Comparison of ENCODE assay signal across 17 cellular contexts in the genomic region with DNA sequence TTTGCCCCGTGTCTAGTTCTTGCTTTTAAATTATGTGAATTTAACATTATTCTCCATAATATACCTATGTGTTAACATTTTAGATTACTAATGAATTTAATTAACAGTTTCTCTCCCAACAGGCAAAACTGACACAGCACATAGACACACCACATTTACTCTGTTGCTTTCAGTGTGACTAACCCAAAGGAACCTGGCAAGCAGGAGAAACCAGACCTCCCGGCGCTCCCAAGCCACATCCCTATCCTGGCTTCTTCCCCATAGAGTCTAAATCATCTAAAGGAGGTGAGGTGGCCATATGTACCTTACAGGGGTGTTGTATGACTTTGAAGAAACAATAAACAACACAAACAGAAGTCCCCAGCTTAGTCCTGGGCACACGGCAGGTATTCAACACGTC.
DNase-seq lines count a peak whose midpoint lies in the region; TF ChIP-seq lines count a peak whose summit lies in the region.
"Had no signal": no experiment of that assay in that cellular context is flagged by ENCODE, and none has a peak within 500 bp of the region (broad histone marks: within the 10 kb centered on the region; RNA-seq: fewer than 3 reads in every experiment).

No MANE protein-coding gene starts in this region.

- H3K4me1 Mint-ChIP-seq in CD8-positive, alpha-beta memory T cell, result peaks cover 68 to 98% (median 86%) of the 10 kb centered on the region in 3 donors
- peaks cover 61% of the 10 kb centered on the region for H3K4me1 Mint-ChIP-seq in activated naive CD8-positive, alpha-beta T cell treated with anti-CD3 and anti-CD28 coated beads for 36 hours
- H3K4me1 Mint-ChIP-seq in glutamatergic neuron (ENCODE audit: low read depth, unreplicated experiment), result peaks cover 45% of the 10 kb centered on the region

- H3K9ac ChIP-seq in smooth muscle cell (ENCODE audit: low read depth), result no peak overlapping the region

- H3K4me3 Mint-ChIP-seq in CD8-positive, alpha-beta memory T cell, result peak overlapping the region in 1 of 7 donors; percentile 20
- H3K4me3 Mint-ChIP-seq in activated naive CD8-positive, alpha-beta T cell treated with anti-CD3 and anti-CD28 coated beads for 36 hours, result no peak overlapping the region
- H3K4me3 Mint-ChIP-seq in glutamatergic neuron (ENCODE audit: unreplicated experiment), result no peak overlapping the region

- H3K27ac Mint-ChIP-seq in CD8-positive, alpha-beta memory T cell, result peak overlapping the region in 5 of 8 donors; percentile 51 to 76 (median 63)
- peak overlapping the region; percentile 56 for H3K27ac Mint-ChIP-seq in activated naive CD8-positive, alpha-beta T cell treated with anti-CD3 and anti-CD28 coated beads for 36 hours
- H3K27ac Mint-ChIP-seq in glutamatergic neuron (ENCODE audit: unreplicated experiment), result peak overlapping the region; percentile 2

- WGBS in smooth muscle cell (ENCODE audit: low lambda C conversion rate), result 90% methylated on average over 5 of the region's 5 CpGs

- peaks cover 99% of the 10 kb centered on the region for H4K20me1 ChIP-seq in smooth muscle cell (ENCODE audit: low read depth)

- DNase-seq in CD8-positive, alpha-beta memory T cell, result no peak
- DNase-seq in activated naive CD8-positive, alpha-beta T cell treated with anti-CD3 and anti-CD28 coated beads for 36 hours, result no peak
- DNase-seq in glutamatergic neuron (no peak), smooth muscle cell (lab: John Stamatoyannopoulos, UW; ENCODE audit: unreplicated experiment) (no peak), NK-92 (lab: John Stamatoyannopoulos, UW; ENCODE audit: unreplicated experiment) (no peak), NCI-H1694 (lab: John Stamatoyannopoulos, UW) (no peak), foreskin melanocyte (no peak), NCI-H1048 (lab: John Stamatoyannopoulos, UW) (no peak)
- DNase-seq: activated CD4-positive, alpha-beta T cell treated with anti-CD3 and anti-CD28 coated beads, Interleukin-2, amount 50 U/mL, for 4 hours; colonic mucosa; erythroblast; GF-D8; kidney; midbrain; NCI-H1092 treated with DMSO at 0.1 percent for 48 hours; NCI-H748 treated with DMSO at 0.1 percent for 48 hours; small intestine had no signal

- peaks cover 33% of the 10 kb centered on the region for H3K36me3 ChIP-seq in CD8-positive, alpha-beta memory T cell (ENCODE audit: insufficient read depth, low read length)
- peaks cover 8% of the 10 kb centered on the region for H3K36me3 ChIP-seq in smooth muscle cell (ENCODE audit: low read depth)
- H3K36me3 ChIP-seq: colonic mucosa had no signal

- H3K27me3 Mint-ChIP-seq in CD8-positive, alpha-beta memory T cell, result no peaks in the 10 kb centered on the region
- no peaks in the 10 kb centered on the region for H3K27me3 Mint-ChIP-seq in activated naive CD8-positive, alpha-beta T cell treated with anti-CD3 and anti-CD28 coated beads for 36 hours
- peaks cover 7% of the 10 kb centered on the region for H3K27me3 Mint-ChIP-seq in glutamatergic neuron (ENCODE audit: unreplicated experiment)

- H3K4me2 ChIP-seq in smooth muscle cell, result no peak overlapping the region

- H3K9me3 Mint-ChIP-seq in CD8-positive, alpha-beta memory T cell, result no peaks in the 10 kb centered on the region
- H3K9me3 Mint-ChIP-seq in activated naive CD8-positive, alpha-beta T cell treated with anti-CD3 and anti-CD28 coated beads for 36 hours, result no peaks in the 10 kb centered on the region
- peaks cover 4% of the 10 kb centered on the region for H3K9me3 Mint-ChIP-seq in glutamatergic neuron (ENCODE audit: unreplicated experiment)

- H3K27ac ChIP-seq in CD8-positive, alpha-beta memory T cell (ENCODE audit: low read depth, low read length), result no peak overlapping the region
- H3K27ac ChIP-seq in smooth muscle cell (ENCODE audit: low read depth), result peak overlapping the region; percentile 59
- H3K27ac ChIP-seq: colonic mucosa had no signal

- CTCF ChIA-PET in CD8-positive, alpha-beta memory T cell (lab: Charles Lee), result no interaction called here

- peaks cover 28% of the 10 kb centered on the region for H3K4me1 ChIP-seq in CD8-positive, alpha-beta memory T cell (ENCODE audit: insufficient read depth, low read length)
- peaks cover 6% of the 10 kb centered on the region for H3K4me1 ChIP-seq in smooth muscle cell (ENCODE audit: low read depth)
- H3K4me1 ChIP-seq: colonic mucosa had no signal

- H3F3A ChIP-seq in smooth muscle cell (ENCODE audit: low read depth), result no peaks in the 10 kb centered on the region

- POLR2A ChIA-PET in CD8-positive, alpha-beta memory T cell (lab: Charles Lee), result no interaction called here

- no peaks in the 10 kb centered on the region for H3K27me3 ChIP-seq in CD8-positive, alpha-beta memory T cell (ENCODE audit: insufficient read depth, low read length, poor library complexity, severe bottlenecking)
- no peaks in the 10 kb centered on the region for H3K27me3 ChIP-seq in smooth muscle cell (ENCODE audit: low read depth)
- H3K27me3 ChIP-seq: colonic mucosa had no signal

- H2AFZ ChIP-seq in smooth muscle cell (ENCODE audit: low read depth), result no peak overlapping the region

- peaks cover 96% of the 10 kb centered on the region for H3K79me2 ChIP-seq in smooth muscle cell (ENCODE audit: low read depth)

- H3K4me3 ChIP-seq in CD8-positive, alpha-beta memory T cell (ENCODE audit: low read length), result no peak overlapping the region
- no peak overlapping the region for H3K4me3 ChIP-seq in smooth muscle cell
- H3K4me3 ChIP-seq: colonic mucosa had no signal

- TF ChIP-seq CTCF in glutamatergic neuron (IDR thresholded peaks at IDR 0.05; ENCODE audit: partially characterized antibody, unreplicated experiment), result no peak
- TF ChIP-seq CTCF in smooth muscle cell (IDR thresholded peaks at IDR 0.05; ENCODE audit: borderline replicate concordance, insufficient read depth, poor library complexity, severe bottlenecking), result no peak

- no peaks in the 10 kb centered on the region for H3K9me3 ChIP-seq in CD8-positive, alpha-beta memory T cell (ENCODE audit: low read length)
- H3K9me3 ChIP-seq in smooth muscle cell (replicated peaks; ENCODE audit: low read depth), result no peaks in the 10 kb centered on the region
- H3K9me3 ChIP-seq: colonic mucosa had no signal

- peaks cover 0 to 77% (median 20%) of the 10 kb centered on the region in 3 donors for H3K36me3 Mint-ChIP-seq in CD8-positive, alpha-beta memory T cell
- peaks cover 23% of the 10 kb centered on the region for H3K36me3 Mint-ChIP-seq in activated naive CD8-positive, alpha-beta T cell treated with anti-CD3 and anti-CD28 coated beads for 36 hours
- peaks cover 4% of the 10 kb centered on the region for H3K36me3 Mint-ChIP-seq in glutamatergic neuron (ENCODE audit: unreplicated experiment)

Comparison
In these comparisons a context has a peak if more than half of its experiments do, and no peak if none do; other contexts are left out.
1. H3K27ac Mint-ChIP-seq: peak in every context shown above with its lines; median percentile 63 in CD8-positive, alpha-beta memory T cell; 56 in activated naive CD8-positive, alpha-beta T cell treated with anti-CD3 and anti-CD28 coated beads for 36 hours; 2 in glutamatergic neuron.